Comparison of ENCODE assay signal across 1 cellular context in genomic region chrX:39764441-39764914, GRCh38.
TF ChIP-seq lines count a peak whose summit lies in the region.

No MANE protein-coding gene starts in this region.

TF ChIP-seq in IMR-90, 13 proteins besides CTCF, POLR2A, EP300 and RAD21 (continued from another document):
- TF ChIP-seq, protein P1, sequence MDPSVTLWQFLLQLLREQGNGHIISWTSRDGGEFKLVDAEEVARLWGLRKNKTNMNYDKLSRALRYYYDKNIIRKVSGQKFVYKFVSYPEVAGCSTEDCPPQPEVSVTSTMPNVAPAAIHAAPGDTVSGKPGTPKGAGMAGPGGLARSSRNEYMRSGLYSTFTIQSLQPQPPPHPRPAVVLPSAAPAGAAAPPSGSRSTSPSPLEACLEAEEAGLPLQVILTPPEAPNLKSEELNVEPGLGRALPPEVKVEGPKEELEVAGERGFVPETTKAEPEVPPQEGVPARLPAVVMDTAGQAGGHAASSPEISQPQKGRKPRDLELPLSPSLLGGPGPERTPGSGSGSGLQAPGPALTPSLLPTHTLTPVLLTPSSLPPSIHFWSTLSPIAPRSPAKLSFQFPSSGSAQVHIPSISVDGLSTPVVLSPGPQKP (IDR thresholded peaks at IDR 0.05; ENCODE audit: borderline replicate concordance, low read depth, low read length): no peak
